ENCODE assay signal across 14 cellular contexts in genomic region chr3:78481050-78481449, GRCh38.
"Had no signal": no experiment of that assay in that cellular context is flagged by ENCODE, and none has a peak within 500 bp of the region (broad histone marks: within the 10 kb centered on the region; RNA-seq: fewer than 3 reads in every experiment).

No MANE protein-coding gene starts in this region.

- H3K4me1 ChIP-seq: neural progenitor cell, pancreas, transverse colon had no signal

- H3K4me2 ChIP-seq: hepatocyte, neural progenitor cell had no signal

- H3K27me3 ChIP-seq: hepatocyte, neural progenitor cell, pancreas, transverse colon had no signal

- H3K9ac ChIP-seq: neural progenitor cell had no signal

- H3K27ac ChIP-seq: coronary artery, hepatocyte, neural progenitor cell, pancreas, transverse colon had no signal

- ATAC-seq: pancreas; right cardiac atrium; stimulated activated memory B cell treated with anti-CD40 and anti-IgM and Interleukin-4, amounts not matched to agents 10 μg/mL and 1 μg/mL and 100 μg/mL, for 72 hours had no signal

- DNase-seq: effector CD4-positive, alpha-beta T cell; endodermal cell; erythroblast; foreskin melanocyte; kidney glomerular epithelial cell; occipital lobe; stimulated activated CD4-positive, alpha-beta T cell treated with anti-CD3 and anti-CD28 coated beads, Interleukin-4, amount 100 ng/mL, for 24 hours; transverse colon had no signal

- H2AFZ ChIP-seq: hepatocyte had no signal

- H3K36me3 ChIP-seq: neural progenitor cell, pancreas, transverse colon had no signal

- H3K9me3 ChIP-seq: pancreas had no signal

- H3K4me3 ChIP-seq: coronary artery, hepatocyte, neural progenitor cell, pancreas, transverse colon had no signal
